8 cellular contexts compared by ENCODE assay signal in genomic region chr4:36242629-36243354, GRCh38. TPM values are rescaled to one million over a fixed set of nuclear protein-coding genes. Genes with fewer than 3 reads are reported as not detected.
DNase-seq lines count a peak whose midpoint lies in the region; ATAC-seq and TF ChIP-seq lines count a peak whose summit lies in the region.

No MANE protein-coding gene starts in this region.

- H3K56ac ChIP-seq in H9 (ENCODE audit: insufficient read length, low read depth, low read length): no peak overlapping the region

- no peak overlapping the region for H2BK15ac ChIP-seq in H9 (ENCODE audit: low read depth, low read length)

- peaks cover 34% of the 10 kb centered on the region for H3K36me3 Mint-ChIP-seq in T-helper 2 cell treated with Interferon-gamma antibody and Interleukin-4, amounts not matched to agents 5 μg/mL and 100 μg/mL, for 36 hours (ENCODE audit: low read depth)
- H3K36me3 Mint-ChIP-seq in H9 (ENCODE audit: insufficient read depth in 1 of 3, low read depth in 3 of 3): no peaks in the 10 kb centered on the region; a peak in 1 of 7 replicates

- no peaks in the 10 kb centered on the region for H3K23me2 ChIP-seq in H9 (ENCODE audit: insufficient read length, low read depth, low read length, poor library complexity, severe bottlenecking)

- WGBS in H9 (ENCODE audit: extremely low coverage, insufficient read length, low lambda C conversion rate): no CpG with 5 or more reads among the region's 7 CpGs

- H3K27ac Mint-ChIP-seq in T-helper 2 cell treated with Interferon-gamma antibody and Interleukin-4, amounts not matched to agents 5 μg/mL and 100 μg/mL, for 36 hours: peak overlapping the region; percentile 89
- H3K27ac Mint-ChIP-seq in H9: no peak overlapping the region

- no peaks in the 10 kb centered on the region for H3K9me3 ChIP-seq in gastrocnemius medialis
- H3K9me3 ChIP-seq in H9 (ENCODE audit: control insufficient read depth, low read depth, low read length): no peaks in the 10 kb centered on the region

- no peaks in the 10 kb centered on the region for H3K79me2 ChIP-seq in H9 (ENCODE audit: insufficient read depth, low read length)

- H3K36me3 ChIP-seq in gastrocnemius medialis: no peaks in the 10 kb centered on the region

- H4K20me1 ChIP-seq in H9 (ENCODE audit: control insufficient read depth, insufficient read depth, insufficient read length): no peaks in the 10 kb centered on the region

- H4K8ac ChIP-seq in H9 (replicated peaks; ENCODE audit: insufficient read length, low read depth, low read length): no peak overlapping the region

- H3K4ac ChIP-seq in H9 (ENCODE audit: low read depth, low read length): no peak overlapping the region

- H3K27ac ChIP-seq in foreskin keratinocyte (peak overlapping the region; percentile 75), gastrocnemius medialis (peak overlapping the region in 3 of 4 donors; percentile 2 to 6 (median 4)), H9 (ENCODE audit: insufficient read length, low read depth, low read length) (no peak overlapping the region)

- H2BK120ac ChIP-seq in H9 (ENCODE audit: low read depth, low read length, poor library complexity, severe bottlenecking): no peak overlapping the region

- no peak for ATAC-seq in foreskin keratinocyte
- ATAC-seq in gastrocnemius medialis: no peak
- no peak for ATAC-seq in HG02840 (IDR thresholded peaks at IDR 0.05; ENCODE audit: low FRiP score, unreplicated experiment)

- H3K4me2 ChIP-seq in H9 (ENCODE audit: insufficient read depth, insufficient read length, low read length): no peak overlapping the region

- H3K4me3 Mint-ChIP-seq in T-helper 2 cell treated with Interferon-gamma antibody and Interleukin-4, amounts not matched to agents 5 μg/mL and 100 μg/mL, for 36 hours: peak overlapping the region; percentile 94
- peak overlapping the region in 1 of 2 experiments; percentile 78; a peak in 1 of 5 replicates for H3K4me3 Mint-ChIP-seq in H9

- DNase-seq in GM13976 (ENCODE audit: low spot score): peak; percentile 13
- no peak for DNase-seq in T-helper 2 cell treated with Interferon-gamma antibody and Interleukin-4, amounts not matched to agents 5 μg/mL and 100 μg/mL, for 36 hours (ENCODE audit: low spot score)
- no peak for DNase-seq in foreskin keratinocyte
- DNase-seq in gastrocnemius medialis: no peak
- DNase-seq in HCEC 1CT: no peak
- DNase-seq in H9: no peak
- DNase-seq in NCI-H2081 treated with DMSO at 0.1 percent for 48 hours (lab: John Stamatoyannopoulos, UW): no peak

- no peak overlapping the region for H3K9ac ChIP-seq in H9 (ENCODE audit: extremely low read depth, insufficient read length, low read length)

- no peak overlapping the region for H4K5ac ChIP-seq in H9 (ENCODE audit: insufficient read length, low read depth, low read length)

- H2AFZ ChIP-seq in H9 (ENCODE audit: low read length): no peak overlapping the region

- no peak overlapping the region for H3K18ac ChIP-seq in H9 (ENCODE audit: insufficient read length, low read depth, low read length)

- TF ChIP-seq CTCF in GM13976 (IDR thresholded peaks at IDR 0.05; ENCODE audit: borderline replicate concordance, control extremely low read depth, extremely low read depth, insufficient read depth, missing control alignments): no peak
- TF ChIP-seq CTCF in foreskin keratinocyte (conservative IDR thresholded peaks at IDR 0.05): no peak
- TF ChIP-seq CTCF in gastrocnemius medialis (IDR thresholded peaks at IDR 0.05 in 4 of 5, conservative IDR thresholded peaks at IDR 0.05 in 1 of 5): no peak
- no peak for TF ChIP-seq CTCF in H9 (conservative IDR thresholded peaks at IDR 0.05)

- H4K91ac ChIP-seq in H9 (ENCODE audit: insufficient read length, low read depth, low read length): no peak overlapping the region

- no peak overlapping the region for H2BK12ac ChIP-seq in H9 (ENCODE audit: insufficient read length, low read depth, low read length)

- H3K27me3 Mint-ChIP-seq in T-helper 2 cell treated with Interferon-gamma antibody and Interleukin-4, amounts not matched to agents 5 μg/mL and 100 μg/mL, for 36 hours (ENCODE audit: low read depth): peaks cover 3% of the 10 kb centered on the region
- peaks cover 37% of the 10 kb centered on the region for H3K27me3 Mint-ChIP-seq in H9 (ENCODE audit: low read depth)

- H3K4me1 Mint-ChIP-seq in T-helper 2 cell treated with Interferon-gamma antibody and Interleukin-4, amounts not matched to agents 5 μg/mL and 100 μg/mL, for 36 hours (ENCODE audit: low read depth): peaks cover 44% of the 10 kb centered on the region
- peaks cover 10 to 13% of the 10 kb centered on the region in 2 experiments for H3K4me1 Mint-ChIP-seq in H9

- H2BK20ac ChIP-seq in H9 (ENCODE audit: low read depth, low read length, poor library complexity, severe bottlenecking): no peak overlapping the region

- peak overlapping the region; percentile 56 to 66 (median 61) for H3K4me3 ChIP-seq in gastrocnemius medialis

- no peak for TF ChIP-seq POLR2A in gastrocnemius medialis (IDR thresholded peaks at IDR 0.05)

- H3K27me3 ChIP-seq in foreskin keratinocyte (no peaks in the 10 kb centered on the region), gastrocnemius medialis (no peaks in the 10 kb centered on the region), H9 (ENCODE audit: insufficient read depth, low read length) (no peaks in the 10 kb centered on the region)

- H2AK5ac ChIP-seq in H9 (ENCODE audit: insufficient read length, low read length): no peak overlapping the region

- no peak overlapping the region for H3K23ac ChIP-seq in H9 (ENCODE audit: insufficient read length, low read depth, low read length)

- intact Hi-C loops in gastrocnemius medialis (cut with DNase I; ENCODE audit: low total_unique reads): no loop called here

- in situ Hi-C loops in GM13976 (cut with MboI; ENCODE audit: low sequenced_read_pairs, unreplicated experiment) (no loop called here), gastrocnemius medialis (cut with MboI; ENCODE audit: low sequenced_read_pairs in 4 of 4) (no loop called here)

- no peak overlapping the region for H2BK5ac ChIP-seq in H9 (ENCODE audit: insufficient read length, low read length)

- H3K4me1 ChIP-seq in foreskin keratinocyte (peaks cover 17% of the 10 kb centered on the region), gastrocnemius medialis (peaks cover 0 to 4% of the 10 kb centered on the region in 2 donors), H9 (ENCODE audit: insufficient read depth, low read length) (no peaks in the 10 kb centered on the region)

- no peak overlapping the region for H3K14ac ChIP-seq in H9 (ENCODE audit: insufficient read depth, low read length)

- H3T11ph ChIP-seq in H9 (ENCODE audit: low read length): no peak overlapping the region

- no peaks in the 10 kb centered on the region for H3K79me1 ChIP-seq in H9 (ENCODE audit: insufficient read depth, low read depth, low read length, poor library complexity, severe bottlenecking)

- peaks cover 9% of the 10 kb centered on the region for H3K9me3 Mint-ChIP-seq in T-helper 2 cell treated with Interferon-gamma antibody and Interleukin-4, amounts not matched to agents 5 μg/mL and 100 μg/mL, for 36 hours
- no peaks in the 10 kb centered on the region for H3K9me3 Mint-ChIP-seq in H9

RNA-seq across cellular contexts. Expression of gene ARAP2, which starts 1.5 kb away (rescaled TPM):
- total RNA-seq in foreskin keratinocyte (13.0 and 13.5 TPM in 2 replicates), gastrocnemius medialis (10 to 100 TPM in 1 of 4 donors, 1 to 10 TPM in 1, under 1 TPM in 2; 0.32 to 10.3 (median 1.1) TPM), H9 (2021) (6.3 TPM in 2 replicates)
- polyA plus RNA-seq in foreskin keratinocyte: 1.5 and 1.8 TPM in 2 replicates

RNA-seq across cellular contexts. Expression of gene DTHD1, which starts 38.6 kb away (rescaled TPM):
- not detected in 2 replicates for total RNA-seq in foreskin keratinocyte
- polyA plus RNA-seq in foreskin keratinocyte: not detected in 2 replicates
- total RNA-seq in gastrocnemius medialis: under 1 TPM in 1 of 4 donors, not detected in 3; 0.10 TPM
- total RNA-seq in H9 (2021): not detected in 2 replicates
